Comparison of ENCODE assay signal across 9 cellular contexts in genomic region chr1:23619299-23620188, GRCh38.
A peak's percentile ranks its signal among the peaks of the same experiment; 100 is the strongest.
DNase-seq lines count a peak whose midpoint lies in the region; ATAC-seq and TF ChIP-seq lines count a peak whose summit lies in the region.
"Had no signal": no experiment of that assay in that cellular context is flagged by ENCODE, and none has a peak within 500 bp of the region (broad histone marks: within the 10 kb centered on the region; RNA-seq: fewer than 3 reads in every experiment).

No MANE protein-coding gene starts in this region.

- peaks cover 17% of the 10 kb centered on the region for H3K27me3 ChIP-seq in gastroesophageal sphincter

- WGBS in gastroesophageal sphincter (ENCODE audit: low coverage in 1 of 2), 2 donors, result 18 to 100% methylated on average over 1 to 6 of the region's 58 CpGs

- H3K4me3 ChIP-seq in gastroesophageal sphincter, result peak overlapping the region; percentile 10 to 50
- H3K4me3 ChIP-seq: SJSA1 had no signal

- no peak for TF ChIP-seq POLR2A in gastroesophageal sphincter (IDR thresholded peaks at IDR 0.05)

- no peaks in the 10 kb centered on the region for H3K36me3 ChIP-seq in gastroesophageal sphincter
- H3K36me3 ChIP-seq: SJSA1 had no signal

- no peaks in the 10 kb centered on the region for H3K9me3 ChIP-seq in gastroesophageal sphincter
- H3K9me3 ChIP-seq: SJSA1 had no signal

- intact Hi-C loops in sciatic nerve (cut with DNase I), result no loop called here

- no peak for TF ChIP-seq EP300 in gastroesophageal sphincter (IDR thresholded peaks at IDR 0.05)

- peaks cover 0 to 14% (median 4%) of the 10 kb centered on the region in 3 donors for H3K4me1 ChIP-seq in gastroesophageal sphincter

- ATAC-seq in HG02798 (IDR thresholded peaks at IDR 0.05; ENCODE audit: poor library complexity, unreplicated experiment) (peak; percentile 70), gastroesophageal sphincter (peak; percentile 68), sciatic nerve (peak; percentile 44)

- no peak overlapping the region for H3K27ac ChIP-seq in gastroesophageal sphincter
- H3K27ac ChIP-seq: SJSA1 had no signal

- no peak for TF ChIP-seq CTCF in gastroesophageal sphincter (IDR thresholded peaks at IDR 0.05)

- peak; percentile 57 for DNase-seq in GM03348 (ENCODE audit: low spot score)
- peak; percentile 8 for DNase-seq in NCI-H226
- DNase-seq in activated CD8-positive, alpha-beta memory T cell treated with anti-CD3 and anti-CD28 coated beads, Interleukin-2, amount 50 U/mL, for 48 hours, result peak; percentile 83
- no peak for DNase-seq in sciatic nerve (ENCODE audit: low spot score)
- DNase-seq in OCI-M1 (lab: John Stamatoyannopoulos, UW), result no peak
- no peak for DNase-seq in T1000 (lab: John Stamatoyannopoulos, UW)

Comparison
In these comparisons a context has a peak if more than half of its experiments do, and no peak if none do; other contexts are left out.
1. DNase-seq: peak in GM03348 (single experiment), NCI-H226 (single experiment) and activated CD8-positive, alpha-beta memory T cell treated with anti-CD3 and anti-CD28 coated beads, Interleukin-2, amount 50 U/mL, for 48 hours (single experiment); none in sciatic nerve (single experiment), OCI-M1 (single experiment) and T1000 (single experiment).
2. Peak in every context shown above with its lines, with median percentiles within 50 percentile points of each other: ATAC-seq.